ENCODE assay signal across 9 cellular contexts in genomic region chr16:88649195-88649923, GRCh38. TPM values are rescaled to one million over a fixed set of nuclear protein-coding genes. Genes with fewer than 3 reads are reported as not detected.
DNase-seq lines count a peak whose midpoint lies in the region; ATAC-seq and TF ChIP-seq lines count a peak whose summit lies in the region.
"Had no signal": no experiment of that assay in that cellular context is flagged by ENCODE, and none has a peak within 500 bp of the region (broad histone marks: within the 10 kb centered on the region; RNA-seq: fewer than 3 reads in every experiment).

No MANE protein-coding gene starts in this region.

- intact Hi-C loops in Panc1 (cut with micrococcal nuclease; ENCODE audit: unreplicated experiment): no loop called here

- H3K4me3 Mint-ChIP-seq in activated naive CD4-positive, alpha-beta T cell treated with anti-CD3 and anti-CD28 coated beads, Interleukin-2, amount 50 U/mL, for 24 hours: peak overlapping the region; percentile 80
- peak overlapping the region; percentile 87 for H3K4me3 Mint-ChIP-seq in type B pancreatic cell

- H3K4me3 ChIP-seq in Panc1 (ENCODE audit: low read depth in 2 of 2, low read length in 2 of 2): peak overlapping the region; percentile 62 to 70
- H3K4me3 ChIP-seq in iPS-18a (ENCODE audit: low read length): peak overlapping the region; percentile 90

- H3K27me3 ChIP-seq in Panc1 (ENCODE audit: control insufficient read depth, insufficient read depth, low read length) (no peaks in the 10 kb centered on the region), iPS-18a (ENCODE audit: control insufficient read depth, insufficient read depth, low read length) (no peaks in the 10 kb centered on the region)

- H3K9me3 Mint-ChIP-seq in activated naive CD4-positive, alpha-beta T cell treated with anti-CD3 and anti-CD28 coated beads, Interleukin-2, amount 50 U/mL, for 24 hours: no peaks in the 10 kb centered on the region
- no peaks in the 10 kb centered on the region for H3K9me3 Mint-ChIP-seq in type B pancreatic cell

- in situ Hi-C loops in Panc1 (cut with HindIII; ENCODE audit: low pct_unique_long_range_greater_than_20kb, low sequenced_read_pairs): no loop called here

- no peak overlapping the region for H3K9ac ChIP-seq in iPS-18a (ENCODE audit: low read length)

- H3K27me3 Mint-ChIP-seq in activated naive CD4-positive, alpha-beta T cell treated with anti-CD3 and anti-CD28 coated beads, Interleukin-2, amount 50 U/mL, for 24 hours: no peaks in the 10 kb centered on the region
- no peaks in the 10 kb centered on the region for H3K27me3 Mint-ChIP-seq in type B pancreatic cell

- H3K27ac ChIP-seq in Panc1 (ENCODE audit: low read length) (no peak overlapping the region; the same call in 1 of the 2 replicates), iPS-18a (ENCODE audit: low read length) (no peak overlapping the region)

- H3K4me1 Mint-ChIP-seq in activated naive CD4-positive, alpha-beta T cell treated with anti-CD3 and anti-CD28 coated beads, Interleukin-2, amount 50 U/mL, for 24 hours: peaks cover 19% of the 10 kb centered on the region
- H3K4me1 Mint-ChIP-seq in type B pancreatic cell (ENCODE audit: unreplicated experiment): peaks cover 9% of the 10 kb centered on the region

- H3K36me3 ChIP-seq in Panc1 (ENCODE audit: control insufficient read depth, insufficient read depth, low read length): peaks cover 6% of the 10 kb centered on the region; the same call in 1 of the 2 replicates
- no peaks in the 10 kb centered on the region for H3K36me3 ChIP-seq in iPS-18a (ENCODE audit: control insufficient read depth, low read depth, low read length)

- no peak for TF ChIP-seq CTCF in Panc1 (IDR thresholded peaks at IDR 0.05)
- TF ChIP-seq CTCF in type B pancreatic cell (conservative IDR thresholded peaks at IDR 0.05): no peak

- H3K27ac Mint-ChIP-seq in activated naive CD4-positive, alpha-beta T cell treated with anti-CD3 and anti-CD28 coated beads, Interleukin-2, amount 50 U/mL, for 24 hours: peak overlapping the region; percentile 83
- peak overlapping the region; percentile 66 for H3K27ac Mint-ChIP-seq in type B pancreatic cell

- ATAC-seq in Panc1: no peak; the same call in 1 of the 2 replicates
- ATAC-seq in HG02678 (IDR thresholded peaks at IDR 0.05; ENCODE audit: unreplicated experiment): no peak
- no peak for ATAC-seq in GM19035 (IDR thresholded peaks at IDR 0.05; ENCODE audit: unreplicated experiment)

- POLR2A ChIA-PET in Panc1 (lab: Charles Lee): no interaction called here

- H3K4me1 ChIP-seq in Panc1 (ENCODE audit: control insufficient read depth, insufficient read depth, low read length) (peaks cover 14% of the 10 kb centered on the region), iPS-18a (ENCODE audit: control insufficient read depth, low read depth, low read length) (peaks cover 4% of the 10 kb centered on the region)

- no peaks in the 10 kb centered on the region for H3K9me3 ChIP-seq in Panc1 (ENCODE audit: control insufficient read depth, insufficient read depth, low read depth, low read length)
- H3K9me3 ChIP-seq in iPS-18a (ENCODE audit: control insufficient read depth, low read depth, low read length): no peaks in the 10 kb centered on the region

- no peak for DNase-seq in activated naive CD4-positive, alpha-beta T cell (lab: John Stamatoyannopoulos, UW)
- DNase-seq in Panc1 (ENCODE audit: low read depth, low spot score) (no peak), type B pancreatic cell (ENCODE audit: extremely low spot score, unreplicated experiment) (no peak), AG08396 (ENCODE audit: low spot score) (no peak)

- no TSS peak for BruUV-seq in Panc1 (replicated peaks; lab: Mats Ljungman, UMichigan)

- CTCF ChIA-PET in Panc1 (lab: Charles Lee): interaction anchor here (0.6 kb wide), 2 partner anchors 28 to 38 kb away, joined by 4 to 8 read pairs; no protein-coding TSS in a partner anchor

- no peaks in the 10 kb centered on the region for H3K36me3 Mint-ChIP-seq in activated naive CD4-positive, alpha-beta T cell treated with anti-CD3 and anti-CD28 coated beads, Interleukin-2, amount 50 U/mL, for 24 hours
- H3K36me3 Mint-ChIP-seq in type B pancreatic cell: no peaks in the 10 kb centered on the region

RNA-seq across cellular contexts. Expression of gene CYBA, which starts 1.5 kb away (rescaled TPM):
- total RNA-seq in Panc1 (2021; ENCODE audit: unreplicated experiment): 233 TPM
- polyA plus RNA-seq in Panc1 (2012; ENCODE audit: insufficient read length): 404 TPM
- total RNA-seq in type B pancreatic cell (ENCODE audit: low replicate concordance): 120 and 144 TPM in 2 replicates

RNA-seq across cellular contexts. Expression of gene IL17C, which starts 11.0 kb away (rescaled TPM):
- total RNA-seq in Panc1 (2021; ENCODE audit: unreplicated experiment) (not detected), type B pancreatic cell (ENCODE audit: low replicate concordance) (0.39 TPM in 1 of 2 replicates, not detected in the other)
- 0.22 TPM for polyA plus RNA-seq in Panc1 (2012; ENCODE audit: insufficient read length)
- total RNA-seq: SK-MEL-5 had no signal

RNA-seq across cellular contexts. Expression of gene MVD, which starts 13.5 kb away (rescaled TPM):
- total RNA-seq in Panc1 (2021; ENCODE audit: unreplicated experiment) (96.8 TPM), type B pancreatic cell (ENCODE audit: low replicate concordance) (59.0 and 60.6 TPM in 2 replicates)
- 84.8 TPM for polyA plus RNA-seq in Panc1 (2012; ENCODE audit: insufficient read length)

RNA-seq across cellular contexts. Expression of gene SNAI3, which starts 36.9 kb away (rescaled TPM):
- total RNA-seq in Panc1 (2021; ENCODE audit: unreplicated experiment) (not detected), type B pancreatic cell (ENCODE audit: low replicate concordance) (0.68 and 0.79 TPM in 2 replicates)
- polyA plus RNA-seq in Panc1 (2012; ENCODE audit: insufficient read length): 0.40 TPM
- total RNA-seq: SK-MEL-5 had no signal

RNA-seq across cellular contexts. Expression of gene RNF166, which starts 56.8 kb away (rescaled TPM):
- total RNA-seq in Panc1 (2021; ENCODE audit: unreplicated experiment) (19.8 TPM), type B pancreatic cell (ENCODE audit: low replicate concordance) (11.9 and 20.1 TPM in 2 replicates)
- polyA plus RNA-seq in Panc1 (2012; ENCODE audit: insufficient read length): 23.4 TPM
